ENCODE assay signal across 1 cellular context in the genomic region with DNA sequence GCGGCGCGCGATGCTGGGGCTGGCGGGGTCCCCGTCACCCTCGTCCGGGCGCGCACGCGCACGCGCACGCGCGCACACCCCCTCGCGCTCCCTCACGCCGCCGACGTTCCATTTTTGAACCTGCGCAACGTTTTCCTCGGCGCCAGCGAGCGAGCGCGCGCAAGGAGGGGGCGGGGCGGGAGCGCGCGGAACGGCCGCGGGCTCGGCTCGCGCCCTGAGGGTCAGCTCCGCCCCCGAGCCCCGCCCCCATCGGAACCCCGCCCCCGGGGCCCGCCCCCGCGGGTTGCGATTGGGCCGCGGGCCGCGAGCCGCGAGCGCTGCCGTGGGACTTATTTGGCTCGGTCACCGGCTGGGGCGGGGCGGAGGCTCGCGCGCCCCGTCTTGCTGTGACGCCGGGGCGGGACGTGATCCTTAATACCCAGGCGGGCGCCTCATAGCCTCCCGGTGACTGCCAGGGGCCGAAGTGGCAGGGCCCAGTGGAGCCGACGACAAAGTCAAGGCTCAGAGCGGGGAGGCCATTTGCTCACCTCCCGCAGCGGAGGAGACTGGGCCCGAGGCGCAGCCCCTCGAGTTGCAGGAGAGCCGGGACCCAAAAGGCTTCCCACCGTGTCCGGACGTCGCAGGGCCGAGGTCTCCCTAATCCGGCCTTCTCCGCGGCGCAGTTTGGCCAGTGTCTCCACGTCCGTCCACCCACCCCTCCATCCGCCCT.
TF ChIP-seq lines count a peak whose summit lies in the region.

Gene CBX7, minus strand, starts transcription at position 170 of the 709 bp plus-strand sequence. CDS start 236 bp downstream, outside the sequence.

TF ChIP-seq in HEK293, 187 proteins besides CTCF, POLR2A, EP300 and RAD21 (continued from another document):
- TF ChIP-seq KLF17 (tag by site-specific recombination; IDR thresholded peaks at IDR 0.05), result 0 out of 2 replicates have a peak, but pooled peaks have one; percentile 40
- TF ChIP-seq SP2 (tag by site-specific recombination; IDR thresholded peaks at IDR 0.05), result peak; percentile 74
- no peak for TF ChIP-seq ZNF23 (tag by site-specific recombination; IDR thresholded peaks at IDR 0.05; ENCODE audit: borderline replicate concordance)
- peak; percentile 52 for TF ChIP-seq SP3 (tag by site-specific recombination; IDR thresholded peaks at IDR 0.05)
- TF ChIP-seq ZNF341 (tag by site-specific recombination; IDR thresholded peaks at IDR 0.05; ENCODE audit: low read depth), result 0 out of 2 replicates have a peak, but pooled peaks have one; percentile 18
- TF ChIP-seq ZNF777 (tag by site-specific recombination; IDR thresholded peaks at IDR 0.05; ENCODE audit: borderline replicate concordance), result peak; percentile 70; the same call in 1 of the 2 replicates
- TF ChIP-seq ZBTB20 (tag by site-specific recombination; IDR thresholded peaks at IDR 0.05), result peak; percentile 39; the same call in 1 of the 2 replicates
- TF ChIP-seq KLF10 (tag by site-specific recombination; IDR thresholded peaks at IDR 0.05), result peak; percentile 91
- 0 out of 2 replicates have a peak, but pooled peaks have one; percentile 48 for TF ChIP-seq KLF8 (tag by site-specific recombination; IDR thresholded peaks at IDR 0.05)
- TF ChIP-seq ZIC2 (tag by site-specific recombination; IDR thresholded peaks at IDR 0.05), result peak; percentile 68
- no peak for TF ChIP-seq ZNF16 (tag by site-specific recombination; IDR thresholded peaks at IDR 0.05; ENCODE audit: low read depth)
- TF ChIP-seq ZNF433 (tag by site-specific recombination; IDR thresholded peaks at IDR 0.05; ENCODE audit: low read depth), result no peak
- TF ChIP-seq, protein P1, sequence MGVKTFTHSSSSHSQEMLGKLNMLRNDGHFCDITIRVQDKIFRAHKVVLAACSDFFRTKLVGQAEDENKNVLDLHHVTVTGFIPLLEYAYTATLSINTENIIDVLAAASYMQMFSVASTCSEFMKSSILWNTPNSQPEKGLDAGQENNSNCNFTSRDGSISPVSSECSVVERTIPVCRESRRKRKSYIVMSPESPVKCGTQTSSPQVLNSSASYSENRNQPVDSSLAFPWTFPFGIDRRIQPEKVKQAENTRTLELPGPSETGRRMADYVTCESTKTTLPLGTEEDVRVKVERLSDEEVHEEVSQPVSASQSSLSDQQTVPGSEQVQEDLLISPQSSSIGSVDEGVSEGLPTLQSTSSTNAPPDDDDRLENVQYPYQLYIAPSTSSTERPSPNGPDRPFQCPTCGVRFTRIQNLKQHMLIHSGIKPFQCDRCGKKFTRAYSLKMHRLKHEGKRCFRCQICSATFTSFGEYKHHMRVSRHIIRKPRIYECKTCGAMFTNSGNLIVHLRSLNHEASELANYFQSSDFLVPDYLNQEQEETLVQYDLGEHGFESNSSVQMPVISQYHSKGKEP (tag by site-specific recombination; IDR thresholded peaks at IDR 0.05), result no peak
- TF ChIP-seq KLF16 (tag by site-specific recombination; IDR thresholded peaks at IDR 0.05), result peak; percentile 59; the same call in 1 of the 2 replicates
- TF ChIP-seq ZBTB48 (tag by site-specific recombination; IDR thresholded peaks at IDR 0.05), result peak; percentile 64
- TF ChIP-seq TSHZ1 (tag by site-specific recombination; IDR thresholded peaks at IDR 0.05; ENCODE audit: borderline replicate concordance), result no peak
- peak; percentile 76 for TF ChIP-seq ZNF335 (tag by site-specific recombination; conservative IDR thresholded peaks at IDR 0.05)
- TF ChIP-seq ZNF629 (tag by site-specific recombination; IDR thresholded peaks at IDR 0.05), result peak; percentile 45
- TF ChIP-seq KLF7 (tag by site-specific recombination; IDR thresholded peaks at IDR 0.05; ENCODE audit: borderline replicate concordance), result no peak
- no peak for TF ChIP-seq ZNF837 (tag by site-specific recombination; IDR thresholded peaks at IDR 0.05)
- no peak for TF ChIP-seq ZNF37A (tag by site-specific recombination; IDR thresholded peaks at IDR 0.05)
- peak; percentile 74; the same call in 1 of the 2 replicates for TF ChIP-seq SP7 (tag by site-specific recombination; IDR thresholded peaks at IDR 0.05)
- TF ChIP-seq WT1 (tag by site-specific recombination; IDR thresholded peaks at IDR 0.05), result no peak
- no peak for TF ChIP-seq ZNF148 (tag by site-specific recombination; IDR thresholded peaks at IDR 0.05; ENCODE audit: borderline replicate concordance)
- peak; percentile 52; the same call in 1 of the 2 replicates for TF ChIP-seq ZEB2 (tag by site-specific recombination; IDR thresholded peaks at IDR 0.05)
- TF ChIP-seq TRIM28 (IDR thresholded peaks at IDR 0.05; ENCODE audit: borderline replicate concordance, low read length), result no peak
- no peak for TF ChIP-seq ZNF132 (tag by site-specific recombination; IDR thresholded peaks at IDR 0.05; ENCODE audit: borderline replicate concordance)
- peak; percentile 72 for TF ChIP-seq GLIS1 (tag by site-specific recombination; IDR thresholded peaks at IDR 0.05)
- TF ChIP-seq, protein P2, sequence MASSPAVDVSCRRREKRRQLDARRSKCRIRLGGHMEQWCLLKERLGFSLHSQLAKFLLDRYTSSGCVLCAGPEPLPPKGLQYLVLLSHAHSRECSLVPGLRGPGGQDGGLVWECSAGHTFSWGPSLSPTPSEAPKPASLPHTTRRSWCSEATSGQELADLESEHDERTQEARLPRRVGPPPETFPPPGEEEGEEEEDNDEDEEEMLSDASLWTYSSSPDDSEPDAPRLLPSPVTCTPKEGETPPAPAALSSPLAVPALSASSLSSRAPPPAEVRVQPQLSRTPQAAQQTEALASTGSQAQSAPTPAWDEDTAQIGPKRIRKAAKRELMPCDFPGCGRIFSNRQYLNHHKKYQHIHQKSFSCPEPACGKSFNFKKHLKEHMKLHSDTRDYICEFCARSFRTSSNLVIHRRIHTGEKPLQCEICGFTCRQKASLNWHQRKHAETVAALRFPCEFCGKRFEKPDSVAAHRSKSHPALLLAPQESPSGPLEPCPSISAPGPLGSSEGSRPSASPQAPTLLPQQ (tag by site-specific recombination; IDR thresholded peaks at IDR 0.05), result peak; percentile 67; the same call in 1 of the 2 replicates
- TF ChIP-seq SETDB1 (IDR thresholded peaks at IDR 0.05; ENCODE audit: insufficient read length, low read length), result no peak
- TF ChIP-seq, protein P3, sequence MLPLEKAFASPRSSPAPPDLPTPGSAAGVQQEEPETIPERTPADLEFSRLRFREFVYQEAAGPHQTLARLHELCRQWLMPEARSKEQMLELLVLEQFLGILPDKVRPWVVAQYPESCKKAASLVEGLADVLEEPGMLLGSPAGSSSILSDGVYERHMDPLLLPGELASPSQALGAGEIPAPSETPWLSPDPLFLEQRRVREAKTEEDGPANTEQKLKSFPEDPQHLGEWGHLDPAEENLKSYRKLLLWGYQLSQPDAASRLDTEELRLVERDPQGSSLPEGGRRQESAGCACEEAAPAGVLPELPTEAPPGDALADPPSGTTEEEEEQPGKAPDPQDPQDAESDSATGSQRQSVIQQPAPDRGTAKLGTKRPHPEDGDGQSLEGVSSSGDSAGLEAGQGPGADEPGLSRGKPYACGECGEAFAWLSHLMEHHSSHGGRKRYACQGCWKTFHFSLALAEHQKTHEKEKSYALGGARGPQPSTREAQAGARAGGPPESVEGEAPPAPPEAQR (tag by site-specific recombination; IDR thresholded peaks at IDR 0.05), result no peak
- peak; percentile 28; the same call in 1 of the 2 replicates for TF ChIP-seq YY1 (tag by site-specific recombination; IDR thresholded peaks at IDR 0.05)
- TF ChIP-seq ZNF324 (tag by site-specific recombination; IDR thresholded peaks at IDR 0.05), result 0 out of 2 replicates have a peak, but pooled peaks have one; percentile 36
- no peak for TF ChIP-seq IKZF3 (tag by site-specific recombination; IDR thresholded peaks at IDR 0.05)
- 0 out of 2 replicates have a peak, but pooled peaks have one; percentile 15 for TF ChIP-seq ZBTB17 (tag by site-specific recombination; IDR thresholded peaks at IDR 0.05)
- TF ChIP-seq ZNF621 (tag by site-specific recombination; IDR thresholded peaks at IDR 0.05), result no peak
